11 cellular contexts compared by ENCODE assay signal in the genomic region with DNA sequence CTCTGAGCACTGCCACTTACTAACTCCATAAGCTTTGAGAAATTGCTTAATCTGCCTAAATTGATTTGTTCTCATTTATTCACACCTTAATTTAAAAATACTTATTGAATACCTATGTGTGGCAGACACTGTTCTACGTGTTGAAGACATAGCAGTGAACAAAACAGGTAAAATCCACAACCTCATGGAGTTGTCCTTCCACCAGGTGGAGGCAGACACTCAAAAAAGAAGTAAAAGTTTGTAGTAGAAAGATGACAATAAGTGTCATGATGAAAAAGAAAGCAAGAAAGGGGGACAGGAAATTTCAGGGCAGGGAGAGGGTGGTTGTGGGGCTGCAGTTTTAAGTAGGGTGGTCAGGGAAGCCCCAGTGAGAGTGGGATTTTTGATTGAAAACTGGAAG.
DNase-seq lines count a peak whose midpoint lies in the region; ATAC-seq, FAIRE-seq and TF ChIP-seq lines count a peak whose summit lies in the region.
"Had no signal": no experiment of that assay in that cellular context is flagged by ENCODE, and none has a peak within 500 bp of the region (broad histone marks: within the 10 kb centered on the region; RNA-seq: fewer than 3 reads in every experiment).

No MANE protein-coding gene starts in this region.

- H3K79me2 ChIP-seq in SK-N-SH (ENCODE audit: insufficient read depth) (no peaks in the 10 kb centered on the region), K562 (ENCODE audit: control insufficient read depth, insufficient read depth, low read length) (no peaks in the 10 kb centered on the region), parathyroid adenoma (no peaks in the 10 kb centered on the region)

- H3K4me1 ChIP-seq in SK-N-SH (ENCODE audit: control insufficient read depth in 1 of 2, insufficient read depth in 2 of 2, low read depth in 1 of 2, low read length in 1 of 2) (peaks cover 0 to 3% of the 10 kb centered on the region in 2 experiments; a peak in 1 of 4 replicates), K562 (replicated peaks in 1 of 2; ENCODE audit: control insufficient read depth in 2 of 2, insufficient read depth in 2 of 2, low read length in 2 of 2) (no peaks in the 10 kb centered on the region), parathyroid adenoma (peaks cover 13% of the 10 kb centered on the region)

- H3K4me2 ChIP-seq in SK-N-SH: no peak overlapping the region
- H3K4me2 ChIP-seq in K562 (ENCODE audit: insufficient read depth, low read length): no peak overlapping the region
- no peak overlapping the region for H3K4me2 ChIP-seq in parathyroid adenoma (ENCODE audit: low read length)

- no peak overlapping the region for H3K4me3 Mint-ChIP-seq in naive thymus-derived CD8-positive, alpha-beta T cell
- H3K4me3 Mint-ChIP-seq: activated naive CD4-positive, alpha-beta T cell treated with anti-CD3 and anti-CD28 coated beads, Interleukin-2, amount 10 ng/mL, durations not matched to agents 7 days and 5 days; B cell; natural killer cell treated with Interleukin-12 subunit alpha and Interleukin-12 subunit beta and Interleukin-15 and Interleukin-18, amount 100 ng/mL, for 72 hours had no signal

- no peak for DNase-seq in SK-N-SH
- DNase-seq in M059J (ENCODE audit: low read depth): peak; percentile 48
- peak in 2 of 4 experiments; percentile 18 to 22 for DNase-seq in K562 (ENCODE audit: extremely low read depth in 1 of 4, low spot score in 3 of 4)
- DNase-seq in C1 segment of cervical spinal cord (lab: John Stamatoyannopoulos, UW): no peak
- no peak for DNase-seq in naive thymus-derived CD8-positive, alpha-beta T cell
- DNase-seq: activated naive CD4-positive, alpha-beta T cell treated with anti-CD3 and anti-CD28 coated beads, Interleukin-2, amount 10 ng/mL, durations not matched to agents 7 days and 5 days had no signal

- TF ChIP-seq RAD21 in SK-N-SH (IDR thresholded peaks at IDR 0.05; ENCODE audit: low read length) (peak; percentile 35; the same call in 1 of the 2 replicates), K562 (CRISPR knock-in tag; conservative IDR thresholded peaks at IDR 0.05 in 1 of 2, IDR thresholded peaks at IDR 0.05 in 1 of 2) (peak in 1 of 2 experiments; percentile 59; a peak in 2 of 4 replicates)

- H4K20me1 ChIP-seq in SK-N-SH (ENCODE audit: insufficient read depth): no peaks in the 10 kb centered on the region
- no peaks in the 10 kb centered on the region for H4K20me1 ChIP-seq in K562 (replicated peaks; ENCODE audit: control insufficient read depth, insufficient read depth, low read length)

- H3K4me3 ChIP-seq in SK-N-SH (ENCODE audit: low read depth in 2 of 2, low read length in 1 of 2): no peak overlapping the region
- H3K4me3 ChIP-seq in K562: no peak overlapping the region
- no peak overlapping the region for H3K4me3 ChIP-seq in parathyroid adenoma (ENCODE audit: low read depth, low read length)

- no peaks in the 10 kb centered on the region for H3K9me2 ChIP-seq in SK-N-SH

- H3K36me3 ChIP-seq in SK-N-SH (replicated peaks in 1 of 2; ENCODE audit: control insufficient read depth in 1 of 2, insufficient read depth in 2 of 2, low read length in 1 of 2) (no peaks in the 10 kb centered on the region), K562 (ENCODE audit: control insufficient read depth, insufficient read depth, low read length) (no peaks in the 10 kb centered on the region), parathyroid adenoma (ENCODE audit: control insufficient read depth, insufficient read depth, low read length) (no peaks in the 10 kb centered on the region)

- WGBS in SK-N-SH (ENCODE audit: low lambda C conversion rate): 15% methylated on average over 1 of the region's 1 CpG
- WGBS in K562 (ENCODE audit: insufficient coverage, low coverage, missing lambda C conversion rate): 0% methylated on average over 1 of the region's 1 CpG

- peaks cover 0 to 2% (median 0%) of the 10 kb centered on the region in 3 donors for H3K36me3 Mint-ChIP-seq in naive thymus-derived CD8-positive, alpha-beta T cell
- H3K36me3 Mint-ChIP-seq: activated naive CD4-positive, alpha-beta T cell treated with anti-CD3 and anti-CD28 coated beads, Interleukin-2, amount 10 ng/mL, durations not matched to agents 7 days and 5 days; natural killer cell treated with Interleukin-12 subunit alpha and Interleukin-12 subunit beta and Interleukin-15 and Interleukin-18, amount 100 ng/mL, for 72 hours had no signal

- in situ Hi-C loops in K562 (cut with MboI): no loop called here

- intact Hi-C loops in K562 (cut with micrococcal nuclease): loop anchor here (2.0 kb wide), 1 partner anchor 68 kb away; no protein-coding TSS in a partner anchor

- H3F3A ChIP-seq in SK-N-SH (replicated peaks; ENCODE audit: insufficient read depth): no peaks in the 10 kb centered on the region

- FAIRE-seq in K562 (lab: Jason Lieb, UNC): peak; percentile 26

- H3K27me3 ChIP-seq in SK-N-SH (ENCODE audit: insufficient read depth) (peaks cover 7% of the 10 kb centered on the region; the same call in 1 of the 2 replicates), K562 (ENCODE audit: control insufficient read depth in 2 of 2, insufficient read depth in 2 of 2, low read length in 2 of 2) (peaks cover 35 to 59% of the 10 kb centered on the region in 2 experiments), parathyroid adenoma (ENCODE audit: control insufficient read depth, insufficient read depth, low read length) (no peaks in the 10 kb centered on the region)

- H3K27me3 Mint-ChIP-seq in naive thymus-derived CD8-positive, alpha-beta T cell: peaks cover 1 to 13% (median 6%) of the 10 kb centered on the region in 5 donors

- no peaks in the 10 kb centered on the region for H3K9me1 ChIP-seq in K562 (ENCODE audit: control insufficient read depth, insufficient read depth, low read length)

- no peaks in the 10 kb centered on the region for H3K9me3 Mint-ChIP-seq in naive thymus-derived CD8-positive, alpha-beta T cell
- H3K9me3 Mint-ChIP-seq: activated naive CD4-positive, alpha-beta T cell treated with anti-CD3 and anti-CD28 coated beads, Interleukin-2, amount 10 ng/mL, durations not matched to agents 7 days and 5 days; natural killer cell treated with Interleukin-12 subunit alpha and Interleukin-12 subunit beta and Interleukin-15 and Interleukin-18, amount 100 ng/mL, for 72 hours had no signal

- POLR2A ChIA-PET in SK-N-SH (lab: Yijun Ruan, JAX): no interaction called here
- POLR2A ChIA-PET in K562 (lab: Yijun Ruan, JAX): interaction anchor here (1.3 kb wide), 1 partner anchor 11 kb away, joined by 3 read pairs; no protein-coding TSS in a partner anchor
- POLR2A ChIA-PET in naive thymus-derived CD8-positive, alpha-beta T cell (lab: Charles Lee): no interaction called here

- H3K9ac ChIP-seq in SK-N-SH (no peak overlapping the region), K562 (ENCODE audit: insufficient read depth in 1 of 2, low read depth in 2 of 2, low read length in 2 of 2) (no peak overlapping the region), parathyroid adenoma (no peak overlapping the region)

- TF ChIP-seq POLR2A in K562 (conservative IDR thresholded peaks at IDR 0.05): no peak

- ATAC-seq in SK-N-SH treated with all-trans-retinoic acid at 6 μM for 48 hours: no peak
- ATAC-seq in K562: peak; percentile 69
- no peak for ATAC-seq in GM18858 (IDR thresholded peaks at IDR 0.05; ENCODE audit: unreplicated experiment)
- no peak for ATAC-seq in naive thymus-derived CD8-positive, alpha-beta T cell
- ATAC-seq: natural killer cell treated with Interleukin-12 subunit alpha and Interleukin-12 subunit beta and Interleukin-15 and Interleukin-18, amount 100 ng/mL, for 72 hours had no signal

- H3K9me3 ChIP-seq in SK-N-SH: no peaks in the 10 kb centered on the region
- no peaks in the 10 kb centered on the region for H3K9me3 ChIP-seq in K562 (replicated peaks; ENCODE audit: control insufficient read depth, insufficient read depth, low read depth, low read length)
- no peaks in the 10 kb centered on the region for H3K9me3 ChIP-seq in parathyroid adenoma (ENCODE audit: control insufficient read depth, low read length)

- no TSS peak for BruUV-seq in K562 (replicated peaks; lab: Mats Ljungman, UMichigan)

- H3K27ac ChIP-seq in SK-N-SH (ENCODE audit: low read depth in 2 of 2, low read length in 1 of 2) (no peak overlapping the region), K562 (ENCODE audit: extremely low read depth, low read depth, low read length) (no peak overlapping the region), parathyroid adenoma (no peak overlapping the region)

- TF ChIP-seq CTCF in SK-N-SH (IDR thresholded peaks at IDR 0.05): peak; percentile 21; the same call in 1 of the 2 replicates
- peak; percentile 19 to 49 (median 29); a peak in 4 of 6 replicates for TF ChIP-seq CTCF in K562 (IDR thresholded peaks at IDR 0.05 in 2 of 3, conservative IDR thresholded peaks at IDR 0.05 in 1 of 3; ENCODE audit: insufficient read depth in 2 of 3, low read depth in 1 of 3, low read length in 3 of 3)
- TF ChIP-seq CTCF in parathyroid adenoma (IDR thresholded peaks at IDR 0.05): peak; percentile 24

- no peaks in the 10 kb centered on the region for H3K4me1 Mint-ChIP-seq in naive thymus-derived CD8-positive, alpha-beta T cell
- H3K4me1 Mint-ChIP-seq: activated naive CD4-positive, alpha-beta T cell treated with anti-CD3 and anti-CD28 coated beads, Interleukin-2, amount 10 ng/mL, durations not matched to agents 7 days and 5 days; B cell had no signal

- CTCF ChIA-PET in SK-N-SH (lab: Yijun Ruan, JAX): no interaction called here
- CTCF ChIA-PET in K562 (lab: Yijun Ruan, JAX; ENCODE audit: low intra/inter-chr PET ratio): no interaction called here

- TF ChIP-seq EP300 in SK-N-SH (IDR thresholded peaks at IDR 0.05; ENCODE audit: borderline replicate concordance in 1 of 2, low read depth in 1 of 2, low read length in 1 of 2): no peak
- no peak for TF ChIP-seq EP300 in K562 (IDR thresholded peaks at IDR 0.05; ENCODE audit: low read length)

- H3K27ac Mint-ChIP-seq in naive thymus-derived CD8-positive, alpha-beta T cell: no peak overlapping the region
- H3K27ac Mint-ChIP-seq: activated naive CD4-positive, alpha-beta T cell treated with anti-CD3 and anti-CD28 coated beads, Interleukin-2, amount 10 ng/mL, durations not matched to agents 7 days and 5 days; B cell; natural killer cell treated with Interleukin-12 subunit alpha and Interleukin-12 subunit beta and Interleukin-15 and Interleukin-18, amount 100 ng/mL, for 72 hours had no signal

- H2AFZ ChIP-seq in SK-N-SH (ENCODE audit: low read depth): no peak overlapping the region
- no peak overlapping the region for H2AFZ ChIP-seq in K562 (ENCODE audit: low read depth, low read length)
- H2AFZ ChIP-seq in parathyroid adenoma: peak overlapping the region; percentile 66

TF ChIP-seq in SK-N-SH, 30 proteins besides CTCF, POLR2A, EP300 and RAD21 (continues in another document):
- TF ChIP-seq JUND (IDR thresholded peaks at IDR 0.05) (no peak), SMC3 (IDR thresholded peaks at IDR 0.05; ENCODE audit: low read depth, low read length) (no peak)

TF ChIP-seq in SK-N-SH treated with all-trans-retinoic acid at 6 μM for 48 hours, 23 proteins besides CTCF, POLR2A, EP300 and RAD21 (continues in another document):
- TF ChIP-seq ISL1 (CRISPR knock-in tag; IDR thresholded peaks at IDR 0.05): no peak
- no peak for TF ChIP-seq ARNTL (CRISPR knock-in tag; IDR thresholded peaks at IDR 0.05; ENCODE audit: borderline replicate concordance, low read depth)
- no peak for TF ChIP-seq ZNF70 (CRISPR knock-in tag; IDR thresholded peaks at IDR 0.05)
